Comparison of ENCODE assay signal across 12 cellular contexts in the genomic region with DNA sequence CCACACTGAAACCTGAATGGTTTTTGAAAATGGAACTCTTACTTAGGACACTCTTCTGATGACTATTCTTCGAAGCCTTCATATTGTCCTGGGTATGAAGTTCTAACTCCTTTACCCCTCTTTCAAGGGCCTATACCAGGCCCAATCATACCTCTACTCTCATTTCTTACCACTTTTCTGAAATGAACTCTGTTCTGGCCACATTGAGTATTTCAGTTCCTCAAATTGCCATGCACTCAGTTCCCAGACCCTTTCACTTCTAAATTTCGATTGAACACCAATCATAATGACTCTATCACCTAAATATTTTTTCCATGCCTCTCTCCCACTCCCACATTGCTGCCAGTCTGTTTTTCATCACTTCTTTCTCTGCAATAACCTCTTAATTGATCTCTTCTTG. TPM values are rescaled to one million over a fixed set of nuclear protein-coding genes. Genes with fewer than 3 reads are reported as not detected.
DNase-seq lines count a peak whose midpoint lies in the region; ATAC-seq and TF ChIP-seq lines count a peak whose summit lies in the region.
"Had no signal": no experiment of that assay in that cellular context is flagged by ENCODE, and none has a peak within 500 bp of the region (broad histone marks: within the 10 kb centered on the region; RNA-seq: fewer than 3 reads in every experiment).

No MANE protein-coding gene starts in this region.

- intact Hi-C loops in lower leg skin (cut with DNase I; ENCODE audit: low total_unique reads): no loop called here

- no peak for TF ChIP-seq POLR2A in lower leg skin (IDR thresholded peaks at IDR 0.05)

- in situ Hi-C loops in GM13977 (cut with MboI; ENCODE audit: low pct_unique_long_range_greater_than_20kb, low sequenced_read_pairs, unreplicated experiment): no loop called here

- TF ChIP-seq CTCF in GM13977 (IDR thresholded peaks at IDR 0.05; ENCODE audit: extremely low read depth, insufficient read depth, missing control alignments) (no peak), lower leg skin (IDR thresholded peaks at IDR 0.05) (no peak)

- WGBS in lower leg skin, 2 donors: 86 to 89% methylated on average over 2 of the region's 2 CpGs

- DNase-seq in GM13977 (ENCODE audit: low spot score) (peak; percentile 44), HUDEP-2 (lab: John Stamatoyannopoulos, UW; ENCODE audit: unreplicated experiment in 76 of 76) (no peak), lower leg skin (ENCODE audit: low spot score in 2 of 2) (no peak), NCI-H2081 treated with DMSO at 0.1 percent for 48 hours (lab: John Stamatoyannopoulos, UW) (no peak)
- DNase-seq in activated naive CD4-positive, alpha-beta T cell treated with anti-CD3 and anti-CD28 coated beads, Interleukin-2, amount 50 U/mL, for 16 hours: no peak
- DNase-seq: mesendoderm, NCI-H2081, retina had no signal

- no peak overlapping the region for H3K4me3 ChIP-seq in lower leg skin (ENCODE audit: low read depth, poor library complexity, severe bottlenecking)

- ATAC-seq in GM19452 (IDR thresholded peaks at IDR 0.05; ENCODE audit: unreplicated experiment) (peak; percentile 100), HG02884 (IDR thresholded peaks at IDR 0.05; ENCODE audit: unreplicated experiment) (peak; percentile 100), HG03565 (IDR thresholded peaks at IDR 0.05; ENCODE audit: unreplicated experiment) (peak; percentile 100)
- ATAC-seq: activated naive CD4-positive, alpha-beta T cell treated with anti-CD3 and anti-CD28 coated beads, Interleukin-2, amount 50 U/mL, for 72 hours had no signal

RNA-seq across cellular contexts. Expression of a gene that starts 53.7 kb away (rescaled TPM):
- total RNA-seq in lower leg skin: 1 to 10 TPM; 2.7 to 6.8 (median 4.3) TPM

RNA-seq across cellular contexts. Expression of a gene that starts 53.8 kb away (rescaled TPM):
- total RNA-seq in lower leg skin: 1 to 10 TPM; 1.3 to 5.1 (median 2.1) TPM
